ENCODE assay signal across 1 cellular context in genomic region chr12:23008613-23009012, GRCh38.
TF ChIP-seq lines count a peak whose summit lies in the region.

No MANE protein-coding gene starts in this region.

TF ChIP-seq in GM23338, 12 proteins besides CTCF, POLR2A, EP300 and RAD21 (continued from another document):
- TF ChIP-seq, protein P1, sequence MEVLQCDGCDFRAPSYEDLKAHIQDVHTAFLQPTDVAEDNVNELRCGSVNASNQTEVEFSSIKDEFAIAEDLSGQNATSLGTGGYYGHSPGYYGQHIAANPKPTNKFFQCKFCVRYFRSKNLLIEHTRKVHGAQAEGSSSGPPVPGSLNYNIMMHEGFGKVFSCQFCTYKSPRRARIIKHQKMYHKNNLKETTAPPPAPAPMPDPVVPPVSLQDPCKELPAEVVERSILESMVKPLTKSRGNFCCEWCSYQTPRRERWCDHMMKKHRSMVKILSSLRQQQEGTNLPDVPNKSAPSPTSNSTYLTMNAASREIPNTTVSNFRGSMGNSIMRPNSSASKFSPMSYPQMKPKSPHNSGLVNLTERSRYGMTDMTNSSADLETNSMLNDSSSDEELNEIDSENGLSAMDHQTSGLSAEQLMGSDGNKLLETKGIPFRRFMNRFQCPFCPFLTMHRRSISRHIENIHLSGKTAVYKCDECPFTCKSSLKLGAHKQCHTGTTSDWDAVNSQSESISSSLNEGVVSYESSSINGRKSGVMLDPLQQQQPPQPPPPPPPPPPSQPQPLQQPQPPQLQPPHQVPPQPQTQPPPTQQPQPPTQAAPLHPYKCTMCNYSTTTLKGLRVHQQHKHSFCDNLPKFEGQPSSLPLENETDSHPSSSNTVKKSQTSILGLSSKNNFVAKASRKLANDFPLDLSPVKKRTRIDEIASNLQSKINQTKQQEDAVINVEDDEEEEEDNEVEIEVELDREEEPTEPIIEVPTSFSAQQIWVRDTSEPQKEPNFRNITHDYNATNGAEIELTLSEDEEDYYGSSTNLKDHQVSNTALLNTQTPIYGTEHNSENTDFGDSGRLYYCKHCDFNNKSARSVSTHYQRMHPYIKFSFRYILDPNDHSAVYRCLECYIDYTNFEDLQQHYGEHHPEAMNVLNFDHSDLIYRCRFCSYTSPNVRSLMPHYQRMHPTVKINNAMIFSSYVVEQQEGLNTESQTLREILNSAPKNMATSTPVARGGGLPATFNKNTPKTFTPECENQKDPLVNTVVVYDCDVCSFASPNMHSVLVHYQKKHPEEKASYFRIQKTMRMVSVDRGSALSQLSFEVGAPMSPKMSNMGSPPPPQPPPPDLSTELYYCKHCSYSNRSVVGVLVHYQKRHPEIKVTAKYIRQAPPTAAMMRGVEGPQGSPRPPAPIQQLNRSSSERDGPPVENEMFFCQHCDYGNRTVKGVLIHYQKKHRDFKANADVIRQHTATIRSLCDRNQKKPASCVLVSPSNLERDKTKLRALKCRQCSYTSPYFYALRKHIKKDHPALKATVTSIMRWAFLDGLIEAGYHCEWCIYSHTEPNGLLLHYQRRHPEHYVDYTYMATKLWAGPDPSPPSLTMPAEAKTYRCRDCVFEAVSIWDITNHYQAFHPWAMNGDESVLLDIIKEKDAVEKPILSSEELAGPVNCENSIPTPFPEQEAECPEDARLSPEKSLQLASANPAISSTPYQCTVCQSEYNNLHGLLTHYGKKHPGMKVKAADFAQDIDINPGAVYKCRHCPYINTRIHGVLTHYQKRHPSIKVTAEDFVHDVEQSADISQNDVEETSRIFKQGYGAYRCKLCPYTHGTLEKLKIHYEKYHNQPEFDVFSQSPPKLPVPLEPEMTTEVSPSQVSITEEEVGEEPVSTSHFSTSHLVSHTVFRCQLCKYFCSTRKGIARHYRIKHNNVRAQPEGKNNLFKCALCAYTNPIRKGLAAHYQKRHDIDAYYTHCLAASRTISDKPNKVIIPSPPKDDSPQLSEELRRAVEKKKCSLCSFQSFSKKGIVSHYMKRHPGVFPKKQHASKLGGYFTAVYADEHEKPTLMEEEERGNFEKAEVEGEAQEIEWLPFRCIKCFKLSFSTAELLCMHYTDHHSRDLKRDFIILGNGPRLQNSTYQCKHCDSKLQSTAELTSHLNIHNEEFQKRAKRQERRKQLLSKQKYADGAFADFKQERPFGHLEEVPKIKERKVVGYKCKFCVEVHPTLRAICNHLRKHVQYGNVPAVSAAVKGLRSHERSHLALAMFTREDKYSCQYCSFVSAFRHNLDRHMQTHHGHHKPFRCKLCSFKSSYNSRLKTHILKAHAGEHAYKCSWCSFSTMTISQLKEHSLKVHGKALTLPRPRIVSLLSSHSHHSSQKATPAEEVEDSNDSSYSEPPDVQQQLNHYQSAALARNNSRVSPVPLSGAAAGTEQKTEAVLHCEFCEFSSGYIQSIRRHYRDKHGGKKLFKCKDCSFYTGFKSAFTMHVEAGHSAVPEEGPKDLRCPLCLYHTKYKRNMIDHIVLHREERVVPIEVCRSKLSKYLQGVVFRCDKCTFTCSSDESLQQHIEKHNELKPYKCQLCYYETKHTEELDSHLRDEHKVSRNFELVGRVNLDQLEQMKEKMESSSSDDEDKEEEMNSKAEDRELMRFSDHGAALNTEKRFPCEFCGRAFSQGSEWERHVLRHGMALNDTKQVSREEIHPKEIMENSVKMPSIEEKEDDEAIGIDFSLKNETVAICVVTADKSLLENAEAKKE (CRISPR knock-in tag; IDR thresholded peaks at IDR 0.05) = no peak
- TF ChIP-seq STAT1 (IDR thresholded peaks at IDR 0.05; ENCODE audit: unreplicated experiment) (no peak), CREB1 (CRISPR knock-in tag; IDR thresholded peaks at IDR 0.05; ENCODE audit: low read depth) (no peak)
